ENCODE assay signal across 14 cellular contexts in genomic region chr7:24793982-24794648, GRCh38. TPM values are rescaled to one million over a fixed set of nuclear protein-coding genes. Genes with fewer than 3 reads are reported as not detected.
DNase-seq lines count a peak whose midpoint lies in the region; ATAC-seq and TF ChIP-seq lines count a peak whose summit lies in the region.
"Had no signal": no experiment of that assay in that cellular context is flagged by ENCODE, and none has a peak within 500 bp of the region (broad histone marks: within the 10 kb centered on the region; RNA-seq: fewer than 3 reads in every experiment).

No MANE protein-coding gene starts in this region.

- no peaks in the 10 kb centered on the region for H3K4me1 ChIP-seq in GM23338 (ENCODE audit: insufficient read depth)
- H3K4me1 ChIP-seq in SK-N-SH (ENCODE audit: control insufficient read depth in 1 of 2, insufficient read depth in 2 of 2, low read depth in 1 of 2, low read length in 1 of 2), result no peaks in the 10 kb centered on the region
- H3K4me1 ChIP-seq: adrenal gland, neural progenitor cell had no signal

- no peaks in the 10 kb centered on the region for H3K27me3 ChIP-seq in CD4-positive, alpha-beta T cell (ENCODE audit: control insufficient read depth, insufficient read depth, low read length)
- H3K27me3 ChIP-seq in GM23338 (ENCODE audit: insufficient read depth), result no peaks in the 10 kb centered on the region
- H3K27me3 ChIP-seq in SU-DHL-6 (ENCODE audit: low read length), result no peaks in the 10 kb centered on the region
- H3K27me3 ChIP-seq in SK-N-SH (ENCODE audit: insufficient read depth), result no peaks in the 10 kb centered on the region
- H3K27me3 ChIP-seq: adrenal gland, neural progenitor cell had no signal

- no peak overlapping the region for H3K27ac ChIP-seq in CD4-positive, alpha-beta T cell (ENCODE audit: low read depth, low read length)
- H3K27ac ChIP-seq in GM23338 (ENCODE audit: low read depth) (no peak overlapping the region), SU-DHL-6 (ENCODE audit: low read depth, low read length) (peak overlapping the region; percentile 78), SK-N-SH (ENCODE audit: low read depth in 2 of 2, low read length in 1 of 2) (no peak overlapping the region)
- H3K27ac ChIP-seq: adrenal gland, neural progenitor cell had no signal

- H3K9me2 ChIP-seq in GM23338 (ENCODE audit: insufficient read depth) (no peaks in the 10 kb centered on the region), SU-DHL-6 (replicated peaks; ENCODE audit: insufficient read depth, low read length) (no peaks in the 10 kb centered on the region), SK-N-SH (no peaks in the 10 kb centered on the region)

- CTCF ChIA-PET in CD4-positive, alpha-beta T cell (lab: Charles Lee), result no interaction called here
- CTCF ChIA-PET in SK-N-SH (lab: Yijun Ruan, JAX), result interaction anchor here (1.6 kb wide), 1 partner anchor 18 kb away, joined by 6 read pairs; no protein-coding TSS in a partner anchor

- H2AFZ ChIP-seq in GM23338, result no peak overlapping the region
- H2AFZ ChIP-seq in SU-DHL-6 (ENCODE audit: low read depth, low read length, severe bottlenecking), result peak overlapping the region; percentile 85
- H2AFZ ChIP-seq in SK-N-SH (ENCODE audit: low read depth), result no peak overlapping the region
- H2AFZ ChIP-seq: neural progenitor cell had no signal

- H3K79me2 ChIP-seq in GM23338 (replicated peaks; ENCODE audit: insufficient read depth), result no peaks in the 10 kb centered on the region
- H3K79me2 ChIP-seq in SU-DHL-6 (ENCODE audit: insufficient read depth, low read length), result no peaks in the 10 kb centered on the region
- H3K79me2 ChIP-seq in SK-N-SH (ENCODE audit: insufficient read depth), result no peaks in the 10 kb centered on the region

- TF ChIP-seq CTCF in CD4-positive, alpha-beta T cell (IDR thresholded peaks at IDR 0.05), result no peak
- no peak for TF ChIP-seq CTCF in GM23338 (conservative IDR thresholded peaks at IDR 0.05; ENCODE audit: low read depth in 2 of 2)
- TF ChIP-seq CTCF in SU-DHL-6 (IDR thresholded peaks at IDR 0.05; ENCODE audit: insufficient read depth, low read length, poor library complexity, severe bottlenecking), result no peak
- no peak for TF ChIP-seq CTCF in SK-N-SH (IDR thresholded peaks at IDR 0.05)

- H3K36me3 ChIP-seq in GM23338 (ENCODE audit: insufficient read depth) (no peaks in the 10 kb centered on the region), SU-DHL-6 (ENCODE audit: low read length) (peaks cover 10% of the 10 kb centered on the region; the same call in 1 of the 2 replicates), SK-N-SH (replicated peaks in 1 of 2; ENCODE audit: control insufficient read depth in 1 of 2, insufficient read depth in 2 of 2, low read length in 1 of 2) (peaks cover 23 to 31% of the 10 kb centered on the region in 2 experiments)
- H3K36me3 ChIP-seq: adrenal gland, neural progenitor cell had no signal

- no peaks in the 10 kb centered on the region for H3K27me3 Mint-ChIP-seq in CD4-positive, alpha-beta T cell
- H3K27me3 Mint-ChIP-seq in GM23338 (ENCODE audit: insufficient read depth, low read depth, poor library complexity), result peaks cover 1% of the 10 kb centered on the region

- POLR2A ChIA-PET in CD4-positive, alpha-beta T cell (lab: Charles Lee), result no interaction called here
- POLR2A ChIA-PET in SK-N-SH (lab: Yijun Ruan, JAX), result no interaction called here

- no peaks in the 10 kb centered on the region for H3K9me3 ChIP-seq in CD4-positive, alpha-beta T cell (ENCODE audit: control insufficient read depth, low read length)
- H3K9me3 ChIP-seq in SU-DHL-6 (ENCODE audit: insufficient read depth, low read length) (no peaks in the 10 kb centered on the region), SK-N-SH (no peaks in the 10 kb centered on the region)
- H3K9me3 ChIP-seq: adrenal gland had no signal

- no peaks in the 10 kb centered on the region for H3F3A ChIP-seq in GM23338 (replicated peaks; ENCODE audit: low read depth)
- H3F3A ChIP-seq in SU-DHL-6 (ENCODE audit: insufficient read depth), result peaks cover 26% of the 10 kb centered on the region
- peaks cover 11% of the 10 kb centered on the region for H3F3A ChIP-seq in SK-N-SH (replicated peaks; ENCODE audit: insufficient read depth)

- H3K4me3 ChIP-seq in GM23338, result no peak overlapping the region
- no peak overlapping the region for H3K4me3 ChIP-seq in SU-DHL-6 (ENCODE audit: insufficient read depth, low read length, poor library complexity, severe bottlenecking)
- no peak overlapping the region for H3K4me3 ChIP-seq in SK-N-SH (ENCODE audit: low read depth in 2 of 2, low read length in 1 of 2)
- H3K4me3 ChIP-seq: adrenal gland, neural progenitor cell had no signal

- intact Hi-C loops in CD4-positive, alpha-beta T cell (cut with DNase I, micrococcal nuclease), result no loop called here

- H3K4me3 Mint-ChIP-seq in CD4-positive, alpha-beta T cell, result no peak overlapping the region
- H3K4me3 Mint-ChIP-seq in GM23338, result no peak overlapping the region
- H3K4me3 Mint-ChIP-seq: H9, neural progenitor cell had no signal

- 90% methylated on average over 9 of the region's 9 CpGs for WGBS in SK-N-SH (ENCODE audit: low lambda C conversion rate)

- H3K9me3 Mint-ChIP-seq in CD4-positive, alpha-beta T cell, result peaks cover 3% of the 10 kb centered on the region
- H3K9me3 Mint-ChIP-seq in GM23338, result peaks cover 11% of the 10 kb centered on the region

- TF ChIP-seq EP300 in SK-N-SH (IDR thresholded peaks at IDR 0.05; ENCODE audit: borderline replicate concordance in 1 of 2, low read depth in 1 of 2, low read length in 1 of 2), result no peak

- peak overlapping the region; percentile 6 for H3K27ac Mint-ChIP-seq in CD4-positive, alpha-beta T cell
- no peak overlapping the region; the same call in 1 of the 2 replicates for H3K27ac Mint-ChIP-seq in GM23338
- H3K27ac Mint-ChIP-seq: H9, neural progenitor cell had no signal

- no peaks in the 10 kb centered on the region for H4K20me1 ChIP-seq in GM23338 (replicated peaks; ENCODE audit: insufficient read depth)
- no peaks in the 10 kb centered on the region for H4K20me1 ChIP-seq in SU-DHL-6 (ENCODE audit: low read depth, low read length)
- no peaks in the 10 kb centered on the region for H4K20me1 ChIP-seq in SK-N-SH (ENCODE audit: insufficient read depth)

- H3K9ac ChIP-seq in SU-DHL-6 (ENCODE audit: low read length) (peak overlapping the region; percentile 49), SK-N-SH (no peak overlapping the region)
- H3K9ac ChIP-seq: neural progenitor cell had no signal

- H3K4me2 ChIP-seq in GM23338, result no peak overlapping the region
- peak overlapping the region; percentile 61 for H3K4me2 ChIP-seq in SU-DHL-6 (ENCODE audit: low read depth, low read length, poor library complexity, severe bottlenecking)
- H3K4me2 ChIP-seq in SK-N-SH, result no peak overlapping the region
- H3K4me2 ChIP-seq: neural progenitor cell had no signal

- H3K4me1 Mint-ChIP-seq in CD4-positive, alpha-beta T cell (ENCODE audit: low read depth), result peaks cover 21% of the 10 kb centered on the region
- H3K4me1 Mint-ChIP-seq in GM23338, result peaks cover 11% of the 10 kb centered on the region

- ATAC-seq in CD4-positive, alpha-beta T cell (ENCODE audit: poor library complexity), result no peak
- ATAC-seq in GM23338 (peak; percentile 49; the same call in 2 of the 3 replicates), esophagus mucosa (no peak)
- ATAC-seq: left ventricle myocardium superior, Panc1 had no signal

- no peak for TF ChIP-seq RAD21 in SK-N-SH (IDR thresholded peaks at IDR 0.05; ENCODE audit: low read length)

- peaks cover 29% of the 10 kb centered on the region for H3K36me3 Mint-ChIP-seq in CD4-positive, alpha-beta T cell (ENCODE audit: low read depth)
- H3K36me3 Mint-ChIP-seq in GM23338 (ENCODE audit: low read depth), result peaks cover 10% of the 10 kb centered on the region

- no peak for DNase-seq in CD4-positive, alpha-beta T cell
- DNase-seq in GM23338 (ENCODE audit: low spot score) (no peak), fibroblast of peridontal ligament (ENCODE audit: extremely low read depth) (peak; percentile 16), SK-N-SH (no peak), NCI-H1694 treated with DMSO at 0.1 percent for 48 hours (lab: John Stamatoyannopoulos, UW) (no peak)
- DNase-seq: adrenal gland, erythroblast, H9, hippocampal formation, left ventricle myocardium superior had no signal

TF ChIP-seq in SK-N-SH, 30 proteins besides CTCF, POLR2A, EP300 and RAD21 (continues in another document):
- TF ChIP-seq CHD2 (IDR thresholded peaks at IDR 0.05; ENCODE audit: low read length, partially characterized antibody) (no peak), FOSL2 (IDR thresholded peaks at IDR 0.05; ENCODE audit: borderline replicate concordance, low read depth) (no peak), POLR2AphosphoS5 (IDR thresholded peaks at IDR 0.05; ENCODE audit: low read depth, low read length) (no peak), NFIC (IDR thresholded peaks at IDR 0.05; ENCODE audit: borderline replicate concordance) (no peak), MEF2A (IDR thresholded peaks at IDR 0.05; ENCODE audit: borderline replicate concordance, low read depth) (no peak), SMC3 (IDR thresholded peaks at IDR 0.05; ENCODE audit: low read depth, low read length) (no peak), MXI1 (IDR thresholded peaks at IDR 0.05; ENCODE audit: low read depth, low read length) (no peak), MAX (IDR thresholded peaks at IDR 0.05; ENCODE audit: low read depth) (no peak), ZBTB33 (IDR thresholded peaks at IDR 0.05; ENCODE audit: borderline replicate concordance, low read depth) (no peak)

RNA-seq across cellular contexts. Expression of gene GSDME, which starts 36.9 kb away (rescaled TPM):
- under 1 TPM in 1 of 2 experiments, not detected in 1; 0.19 TPM for total RNA-seq in CD4-positive, alpha-beta T cell
- 8.3 and 9.7 TPM in 2 replicates for total RNA-seq in GM23338 (2014; rRNA removed; shearing (Covaris generic))
- 7.3 and 8.5 TPM in 2 replicates for polyA plus RNA-seq in GM23338 (2016; fragmentation: Nextera tagmentation; extraction: Ambion mirVana)
- polyA plus RNA-seq in SK-N-SH (2012; rRNA removed), result 109 and 127 TPM in 2 replicates
- polyA plus RNA-seq in SK-N-SH (2012; cell fraction: cytosol; rRNA removed), result 93.7 and 103 TPM in 2 replicates
- 123 and 155 TPM in 2 replicates for polyA plus RNA-seq in SK-N-SH (2012; cell fraction: nucleus; rRNA removed)
- total RNA-seq in esophagus mucosa, result 8.3 TPM
